18 cellular contexts compared by ENCODE assay signal in genomic region chr2:120105360-120105759, GRCh38.
DNase-seq lines count a peak whose midpoint lies in the region; ATAC-seq and TF ChIP-seq lines count a peak whose summit lies in the region.
"Had no signal": no experiment of that assay in that cellular context is flagged by ENCODE, and none has a peak within 500 bp of the region (broad histone marks: within the 10 kb centered on the region; RNA-seq: fewer than 3 reads in every experiment).

No MANE protein-coding gene starts in this region.

- H3K27ac Mint-ChIP-seq in activated T-cell treated with anti-CD3 and anti-CD28 coated beads, Interleukin-2, amount 50 U/mL, for 24 hours, result no peak overlapping the region
- H3K27ac Mint-ChIP-seq: activated CD8-positive, alpha-beta T cell treated with anti-CD3 and anti-CD28 coated beads for 36 hours; activated naive CD8-positive, alpha-beta T cell; dendritic cell treated with granulocyte-macrophage colony-stimulating factor and Interleukin-4, amounts not matched to agents 40 ng/mL and 50 ng/mL, for 4 days; naive thymus-derived CD8-positive, alpha-beta T cell; T-cell had no signal

- no peak overlapping the region for H3K4me3 ChIP-seq in RWPE2 (ENCODE audit: severe bottlenecking)
- no peak overlapping the region for H3K4me3 ChIP-seq in MM.1S (ENCODE audit: low read length)
- H3K4me3 ChIP-seq: sigmoid colon, tibial artery had no signal

- no peaks in the 10 kb centered on the region for H4K20me1 ChIP-seq in MM.1S (ENCODE audit: insufficient read depth, low read length)

- H3K36me3 Mint-ChIP-seq in activated T-cell treated with anti-CD3 and anti-CD28 coated beads, Interleukin-2, amount 50 U/mL, for 24 hours (ENCODE audit: low read depth), result peaks cover 10% of the 10 kb centered on the region

- H3K27me3 Mint-ChIP-seq in activated T-cell treated with anti-CD3 and anti-CD28 coated beads, Interleukin-2, amount 50 U/mL, for 24 hours, result no peaks in the 10 kb centered on the region
- H3K27me3 Mint-ChIP-seq: activated CD8-positive, alpha-beta T cell treated with anti-CD3 and anti-CD28 coated beads for 36 hours; activated naive CD8-positive, alpha-beta T cell; naive thymus-derived CD8-positive, alpha-beta T cell; T-cell had no signal

- H3F3A ChIP-seq in MM.1S (ENCODE audit: insufficient read depth, low read length), result no peaks in the 10 kb centered on the region

- TF ChIP-seq CTCF in GM13977 (IDR thresholded peaks at IDR 0.05; ENCODE audit: extremely low read depth, insufficient read depth, missing control alignments), result no peak
- no peak for TF ChIP-seq CTCF in RWPE2 (IDR thresholded peaks at IDR 0.05; ENCODE audit: poor library complexity, severe bottlenecking)
- TF ChIP-seq CTCF in MM.1S (IDR thresholded peaks at IDR 0.05; ENCODE audit: low read length), result no peak

- peaks cover 21% of the 10 kb centered on the region for H3K4me1 Mint-ChIP-seq in activated T-cell treated with anti-CD3 and anti-CD28 coated beads, Interleukin-2, amount 50 U/mL, for 24 hours (ENCODE audit: low read depth)

- H2AFZ ChIP-seq in MM.1S (ENCODE audit: low read length), result no peak overlapping the region

- H3K9me3 ChIP-seq in RWPE2 (ENCODE audit: severe bottlenecking) (no peaks in the 10 kb centered on the region), MM.1S (replicated peaks; ENCODE audit: insufficient read depth, low read length) (no peaks in the 10 kb centered on the region)
- H3K9me3 ChIP-seq: sigmoid colon, tibial artery had no signal

- H3K79me2 ChIP-seq in MM.1S (ENCODE audit: low read length), result no peaks in the 10 kb centered on the region

- peak; percentile 60 for ATAC-seq in GM21390 (IDR thresholded peaks at IDR 0.05; ENCODE audit: unreplicated experiment)
- peak; percentile 75 for ATAC-seq in HG03039 (IDR thresholded peaks at IDR 0.05; ENCODE audit: unreplicated experiment)
- ATAC-seq in RWPE2 (ENCODE audit: low read depth), result no peak
- ATAC-seq: activated CD8-positive, alpha-beta T cell treated with anti-CD3 and anti-CD28 coated beads for 36 hours; naive thymus-derived CD8-positive, alpha-beta T cell; T-cell had no signal

- H3K4me1 ChIP-seq in RWPE2 (ENCODE audit: insufficient read depth, poor library complexity, severe bottlenecking) (peaks cover 53% of the 10 kb centered on the region), MM.1S (ENCODE audit: low read length) (peaks cover 13% of the 10 kb centered on the region)

- H3K9ac ChIP-seq in MM.1S (ENCODE audit: low read length), result no peak overlapping the region

- H3K4me3 Mint-ChIP-seq in activated T-cell treated with anti-CD3 and anti-CD28 coated beads, Interleukin-2, amount 50 U/mL, for 24 hours, result no peak overlapping the region
- H3K4me3 Mint-ChIP-seq: activated CD8-positive, alpha-beta T cell treated with anti-CD3 and anti-CD28 coated beads for 36 hours; activated naive CD8-positive, alpha-beta T cell; dendritic cell treated with granulocyte-macrophage colony-stimulating factor and Interleukin-4, amounts not matched to agents 40 ng/mL and 50 ng/mL, for 4 days; naive thymus-derived CD8-positive, alpha-beta T cell; T-cell had no signal

- no peaks in the 10 kb centered on the region for H3K27me3 ChIP-seq in RWPE2 (ENCODE audit: insufficient read depth, poor library complexity, severe bottlenecking)
- H3K27me3 ChIP-seq in MM.1S (replicated peaks; ENCODE audit: insufficient read depth, low read length), result no peaks in the 10 kb centered on the region
- H3K27me3 ChIP-seq: sigmoid colon, tibial artery had no signal

- H3K27ac ChIP-seq in RWPE2 (ENCODE audit: poor library complexity, severe bottlenecking), result peak overlapping the region; percentile 61
- H3K27ac ChIP-seq in MM.1S (ENCODE audit: low read length), result no peak overlapping the region
- H3K27ac ChIP-seq: sigmoid colon, tibial artery had no signal

- no peak overlapping the region for H3K4me2 ChIP-seq in MM.1S (ENCODE audit: low read depth, low read length)

- peak; percentile 17 for DNase-seq in GM13977 (ENCODE audit: low spot score)
- DNase-seq in RWPE2 (ENCODE audit: low spot score), result no peak
- DNase-seq in MM.1S, result no peak
- no peak for DNase-seq in anterior cingulate cortex (lab: John Stamatoyannopoulos, UW)
- DNase-seq in NCI-H526 treated with DMSO at 0.1 percent for 48 hours (lab: John Stamatoyannopoulos, UW), result no peak
- no peak for DNase-seq in activated T-cell treated with anti-CD3 and anti-CD28 coated beads, Interleukin-2, amount 50 U/mL, for 24 hours
- DNase-seq: activated CD8-positive, alpha-beta T cell treated with anti-CD3 and anti-CD28 coated beads for 36 hours; GOT3; naive thymus-derived CD8-positive, alpha-beta T cell; NCI-H1436 treated with DMSO at 0.1 percent for 48 hours; NK-92 treated with Interleukin-12 subunit alpha and Interleukin-12 subunit beta, amount 100 ng/mL, for 24 hours; sigmoid colon; T-cell; tibial artery had no signal

- H3K36me3 ChIP-seq in RWPE2 (ENCODE audit: low read depth) (peaks cover 10% of the 10 kb centered on the region; the same call in 1 of the 2 replicates), MM.1S (replicated peaks; ENCODE audit: insufficient read depth, low read length) (no peaks in the 10 kb centered on the region)

- in situ Hi-C loops in GM13977 (cut with MboI; ENCODE audit: low pct_unique_long_range_greater_than_20kb, low sequenced_read_pairs, unreplicated experiment), result loop anchor here (5.0 kb wide), 1 partner anchor 72 kb away; no protein-coding TSS in a partner anchor

- no peaks in the 10 kb centered on the region for H3K9me2 ChIP-seq in MM.1S (replicated peaks; ENCODE audit: insufficient read depth, low read length)

- no peaks in the 10 kb centered on the region for H3K9me3 Mint-ChIP-seq in activated T-cell treated with anti-CD3 and anti-CD28 coated beads, Interleukin-2, amount 50 U/mL, for 24 hours
- H3K9me3 Mint-ChIP-seq: dendritic cell treated with granulocyte-macrophage colony-stimulating factor and Interleukin-4, amounts not matched to agents 40 ng/mL and 50 ng/mL, for 4 days had no signal
